1 cellular context compared by ENCODE assay signal in the genomic region with DNA sequence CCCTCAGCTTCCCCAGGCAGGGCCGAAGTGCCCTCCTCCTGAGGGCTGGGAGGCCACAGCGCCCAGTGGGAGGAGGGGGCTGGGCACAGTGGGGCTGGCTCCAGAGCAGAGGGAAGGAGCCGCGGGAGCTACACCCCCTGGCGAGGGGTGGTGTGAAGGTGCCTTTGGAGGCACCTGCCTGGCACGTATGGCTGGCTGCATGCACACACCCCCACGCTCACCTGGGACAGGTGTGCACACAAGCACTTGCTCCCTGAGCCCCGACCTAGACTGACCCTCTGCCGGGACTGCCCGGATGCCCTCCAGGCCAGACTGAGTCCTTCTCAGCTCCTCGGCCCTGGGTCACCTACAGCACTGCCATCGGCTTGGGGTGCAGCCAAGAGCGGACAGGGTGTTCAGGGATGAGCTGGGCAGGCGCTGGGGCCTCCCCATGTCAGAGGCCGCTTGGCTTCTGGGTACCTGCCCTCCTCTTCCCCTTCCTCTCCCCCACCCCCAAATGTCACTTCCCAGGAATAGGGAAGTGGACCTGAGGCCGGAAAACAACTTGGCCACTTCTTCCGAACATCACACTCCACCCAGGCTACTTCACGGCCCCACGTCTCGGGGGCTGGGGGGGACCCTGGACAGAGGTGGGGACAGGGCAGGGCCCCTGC.
TF ChIP-seq lines count a peak whose summit lies in the region.

No MANE protein-coding gene starts in this region.

TF ChIP-seq in A549, 52 proteins besides CTCF, POLR2A, EP300 and RAD21:
- TF ChIP-seq JUNB (IDR thresholded peaks at IDR 0.05) = no peak
- TF ChIP-seq FOSB (CRISPR knock-in tag; IDR thresholded peaks at IDR 0.05) = no peak
- TF ChIP-seq, protein P1, sequence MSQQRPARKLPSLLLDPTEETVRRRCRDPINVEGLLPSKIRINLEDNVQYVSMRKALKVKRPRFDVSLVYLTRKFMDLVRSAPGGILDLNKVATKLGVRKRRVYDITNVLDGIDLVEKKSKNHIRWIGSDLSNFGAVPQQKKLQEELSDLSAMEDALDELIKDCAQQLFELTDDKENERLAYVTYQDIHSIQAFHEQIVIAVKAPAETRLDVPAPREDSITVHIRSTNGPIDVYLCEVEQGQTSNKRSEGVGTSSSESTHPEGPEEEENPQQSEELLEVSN (IDR thresholded peaks at IDR 0.05; ENCODE audit: borderline replicate concordance, low read depth) = no peak
- no peak for TF ChIP-seq KDM5A (IDR thresholded peaks at IDR 0.05)
- TF ChIP-seq FOXS1 (CRISPR knock-in tag; IDR thresholded peaks at IDR 0.05) = no peak
- no peak for TF ChIP-seq ELK1 (IDR thresholded peaks at IDR 0.05; ENCODE audit: low read depth, low read length)
- TF ChIP-seq, protein P2, sequence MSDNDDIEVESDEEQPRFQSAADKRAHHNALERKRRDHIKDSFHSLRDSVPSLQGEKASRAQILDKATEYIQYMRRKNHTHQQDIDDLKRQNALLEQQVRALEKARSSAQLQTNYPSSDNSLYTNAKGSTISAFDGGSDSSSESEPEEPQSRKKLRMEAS (IDR thresholded peaks at IDR 0.05) = no peak
- no peak for TF ChIP-seq HDAC2 (IDR thresholded peaks at IDR 0.05)
- no peak for TF ChIP-seq MAZ (IDR thresholded peaks at IDR 0.05; ENCODE audit: borderline replicate concordance, low read depth, low read length)
- TF ChIP-seq HOXB13 (CRISPR knock-in tag; IDR thresholded peaks at IDR 0.05; ENCODE audit: low read depth) = no peak
- TF ChIP-seq MAFK (IDR thresholded peaks at IDR 0.05; ENCODE audit: partially characterized antibody) = no peak
- no peak for TF ChIP-seq ZNF302 (CRISPR knock-in tag; IDR thresholded peaks at IDR 0.05)
- no peak for TF ChIP-seq HOXB5 (CRISPR knock-in tag; IDR thresholded peaks at IDR 0.05)
- no peak for TF ChIP-seq CBX8 (IDR thresholded peaks at IDR 0.05)
TF ChIP-seq in A549: peak in this region for 0.
